Comparison of ENCODE assay signal across 19 cellular contexts in genomic region chr14:55043528-55043927, GRCh38. TPM values are rescaled to one million over a fixed set of nuclear protein-coding genes. Genes with fewer than 3 reads are reported as not detected.
DNase-seq lines count a peak whose midpoint lies in the region; ATAC-seq, FAIRE-seq and TF ChIP-seq lines count a peak whose summit lies in the region.
"Had no signal": no experiment of that assay in that cellular context is flagged by ENCODE, and none has a peak within 500 bp of the region (broad histone marks: within the 10 kb centered on the region; RNA-seq: fewer than 3 reads in every experiment).

No MANE protein-coding gene starts in this region.

- ATAC-seq in K562: no peak

- DNase-seq in A673 (ENCODE audit: low spot score): no peak
- DNase-seq in OCI-LY7 (ENCODE audit: low spot score): no peak
- DNase-seq in K562 (ENCODE audit: extremely low read depth in 1 of 4, low spot score in 3 of 4): no peak
- peak; percentile 9 to 23 for DNase-seq in foreskin fibroblast
- no peak for DNase-seq in T-helper 9 cell
- no peak for DNase-seq in activated T-cell treated with anti-CD3 and anti-CD28 coated beads, Interleukin-2, amount 50 U/mL, for 48 hours
- DNase-seq in NCI-H2107 (lab: John Stamatoyannopoulos, UW): no peak
- DNase-seq: CD4-positive, CD25-positive, alpha-beta regulatory T cell; DMS79; H7; MV-4-11; NCI-H1694; NCI-H2081; NCI-H2171 treated with DMSO at 0.1 percent for 48 hours; NCI-H526; OCI-M1; SHP77 had no signal

- no peak for TF ChIP-seq RAD21 in K562 (CRISPR knock-in tag; conservative IDR thresholded peaks at IDR 0.05 in 1 of 2, IDR thresholded peaks at IDR 0.05 in 1 of 2)

- H3K27me3 ChIP-seq in A673 (replicated peaks; ENCODE audit: insufficient read depth, low read depth, low read length, poor library complexity) (no peaks in the 10 kb centered on the region), K562 (ENCODE audit: control insufficient read depth in 2 of 2, insufficient read depth in 2 of 2, low read length in 2 of 2) (no peaks in the 10 kb centered on the region)

- TF ChIP-seq EP300 in K562 (IDR thresholded peaks at IDR 0.05; ENCODE audit: low read length): no peak

- 81% methylated on average over 5 of the region's 5 CpGs for WGBS in K562 (ENCODE audit: insufficient coverage, low coverage, missing lambda C conversion rate)

- no peak for TF ChIP-seq CTCF in A673 (conservative IDR thresholded peaks at IDR 0.05; ENCODE audit: low read depth, low read length)
- TF ChIP-seq CTCF in OCI-LY7 (conservative IDR thresholded peaks at IDR 0.05; ENCODE audit: low read length): no peak
- no peak for TF ChIP-seq CTCF in K562 (IDR thresholded peaks at IDR 0.05 in 2 of 3, conservative IDR thresholded peaks at IDR 0.05 in 1 of 3; ENCODE audit: insufficient read depth in 2 of 3, low read depth in 1 of 3, low read length in 3 of 3)
- TF ChIP-seq CTCF in foreskin fibroblast (IDR thresholded peaks at IDR 0.05; ENCODE audit: low read depth, low read length): no peak

- no peak overlapping the region for H3K4me2 ChIP-seq in OCI-LY7 (ENCODE audit: low read length)
- no peak overlapping the region for H3K4me2 ChIP-seq in K562 (ENCODE audit: insufficient read depth, low read length)
- H3K4me2 ChIP-seq: KMS-11 had no signal

- peaks cover 16% of the 10 kb centered on the region for H3K36me3 ChIP-seq in A673 (ENCODE audit: insufficient read depth, low read length, poor library complexity, severe bottlenecking)
- H3K36me3 ChIP-seq in OCI-LY7 (ENCODE audit: insufficient read depth, low read length): peaks cover 64% of the 10 kb centered on the region
- peaks cover 30% of the 10 kb centered on the region; the same call in 2 of the 3 replicates for H3K36me3 ChIP-seq in K562 (ENCODE audit: control insufficient read depth, insufficient read depth, low read length)

- in situ Hi-C loops in K562 (cut with MboI): no loop called here

- no peak for FAIRE-seq in K562 (lab: Jason Lieb, UNC)

- TF ChIP-seq POLR2A in K562 (conservative IDR thresholded peaks at IDR 0.05): no peak

- H3K9me1 ChIP-seq in K562 (ENCODE audit: control insufficient read depth, insufficient read depth, low read length): no peaks in the 10 kb centered on the region

- peaks cover 27% of the 10 kb centered on the region for H3K79me2 ChIP-seq in OCI-LY7 (ENCODE audit: insufficient read depth, low read depth, low read length)
- H3K79me2 ChIP-seq in K562 (ENCODE audit: control insufficient read depth, insufficient read depth, low read length): peaks cover 3% of the 10 kb centered on the region; the same call in 1 of the 3 replicates

- POLR2A ChIA-PET in A673 (lab: Charles Lee; ENCODE audit: low non-redundant PET): no interaction called here
- POLR2A ChIA-PET in OCI-LY7 (lab: Charles Lee): interaction anchor here (2.7 kb wide), 1 partner anchor 16 kb away, joined by 19 read pairs; the partner anchor contains the start of genes SOCS4 and WDHD1
- POLR2A ChIA-PET in K562 (lab: Yijun Ruan, JAX): interaction anchor here (1.5 kb wide), 1 partner anchor 17 kb away, joined by 3 read pairs; the partner anchor contains the start of genes SOCS4 and WDHD1

- no peaks in the 10 kb centered on the region for H3K9me2 ChIP-seq in OCI-LY7 (ENCODE audit: insufficient read depth, low read length)

- BruUV-seq in A673 (replicated peaks; lab: Mats Ljungman, UMichigan) (TSS peak; percentile 8), OCI-LY7 (replicated peaks; lab: Mats Ljungman, UMichigan) (TSS peak; percentile 15), K562 (replicated peaks; lab: Mats Ljungman, UMichigan) (TSS peak; percentile 17)

- H3K9me3 ChIP-seq in A673 (ENCODE audit: low read depth, low read length, poor library complexity, severe bottlenecking) (no peaks in the 10 kb centered on the region), OCI-LY7 (ENCODE audit: low read length) (no peaks in the 10 kb centered on the region; the same call in 1 of the 2 replicates), K562 (replicated peaks; ENCODE audit: control insufficient read depth, insufficient read depth, low read depth, low read length) (no peaks in the 10 kb centered on the region)

- no peak overlapping the region for H3K9ac ChIP-seq in K562 (ENCODE audit: insufficient read depth in 1 of 2, low read depth in 2 of 2, low read length in 2 of 2)
- H3K9ac ChIP-seq: KMS-11 had no signal

- CTCF ChIA-PET in A673 (lab: Charles Lee): no interaction called here
- CTCF ChIA-PET in OCI-LY7 (lab: Charles Lee; ENCODE audit: unreplicated experiment): no interaction called here
- CTCF ChIA-PET in K562 (lab: Yijun Ruan, JAX; ENCODE audit: low intra/inter-chr PET ratio): no interaction called here

- H3K4me3 ChIP-seq in A673 (ENCODE audit: low read depth, low read length, poor library complexity, severe bottlenecking) (no peak overlapping the region), OCI-LY7 (ENCODE audit: low read depth, low read length, poor library complexity, severe bottlenecking) (no peak overlapping the region), K562 (no peak overlapping the region), foreskin fibroblast (ENCODE audit: low read depth in 1 of 2, low read length in 2 of 2) (no peak overlapping the region)
- H3K4me3 ChIP-seq: SK-N-MC had no signal

- H3K4me1 ChIP-seq in A673 (ENCODE audit: insufficient read depth, low read length, poor library complexity, severe bottlenecking) (peaks cover 39% of the 10 kb centered on the region), OCI-LY7 (ENCODE audit: insufficient read depth, low read length, poor library complexity, severe bottlenecking) (no peaks in the 10 kb centered on the region), K562 (replicated peaks in 1 of 2; ENCODE audit: control insufficient read depth in 2 of 2, insufficient read depth in 2 of 2, low read length in 2 of 2) (no peaks in the 10 kb centered on the region)

- H4K20me1 ChIP-seq in OCI-LY7 (ENCODE audit: insufficient read depth, low read length) (no peaks in the 10 kb centered on the region), K562 (replicated peaks; ENCODE audit: control insufficient read depth, insufficient read depth, low read length) (no peaks in the 10 kb centered on the region)

- intact Hi-C loops in A673 (cut with micrococcal nuclease; ENCODE audit: unreplicated experiment) (no loop called here), OCI-LY7 (cut with micrococcal nuclease; ENCODE audit: unreplicated experiment) (no loop called here), K562 (cut with micrococcal nuclease) (no loop called here)

- H3K27ac ChIP-seq in A673 (ENCODE audit: low read depth, low read length, poor library complexity, severe bottlenecking) (no peak overlapping the region), OCI-LY7 (ENCODE audit: low read depth, low read length, poor library complexity, severe bottlenecking) (no peak overlapping the region), K562 (ENCODE audit: extremely low read depth, low read depth, low read length) (no peak overlapping the region)
- H3K27ac ChIP-seq: KMS-11, SK-N-MC had no signal

- H2AFZ ChIP-seq in OCI-LY7 (ENCODE audit: low read length): no peak overlapping the region
- no peak overlapping the region for H2AFZ ChIP-seq in K562 (ENCODE audit: low read depth, low read length)

RNA-seq across cellular contexts. Expression of gene MAPK1IP1L, which starts 7.9 kb away (rescaled TPM):
- total RNA-seq in A673 (2021): 150 and 164 TPM in 2 replicates
- 24.6 and 27.9 TPM in 2 replicates for total RNA-seq in OCI-LY7 (2014; rRNA removed; shearing (Covaris generic))
- total RNA-seq in OCI-LY7 (2022): 92.2 and 94.8 TPM in 2 replicates
- total RNA-seq in K562 (2011; cell fraction: chromatin; rRNA removed; ENCODE audit: low replicate concordance): 33.0 and 36.2 TPM in 2 replicates
- 9.7 and 9.9 TPM in 2 replicates for total RNA-seq in K562 (2011; cell fraction: nucleolus; rRNA removed)
- 21.7 and 46.0 TPM in 2 replicates for total RNA-seq in K562 (2011; cell fraction: nucleoplasm; rRNA removed)
- total RNA-seq in K562 (2014; rRNA removed): 30.2 and 32.7 TPM in 2 replicates
- total RNA-seq in K562 (2014; rRNA removed; fragmentation: Illumina TruSeq; extraction: Trizol): 39.7 and 40.5 TPM in 2 replicates
- total RNA-seq in K562 (2015; rRNA removed; fragmentation: Illumina TruSeq; extraction: Trizol): 43.1 and 49.8 TPM in 2 replicates
- 75.8 and 76.5 TPM in 2 replicates for total RNA-seq in K562 (2021)
- polyA plus RNA-seq in K562 (2011; rRNA removed): 35.9 and 47.3 TPM in 2 replicates
- 144 and 246 TPM in 2 replicates for polyA plus RNA-seq in K562 (2011; cell fraction: cytosol; rRNA removed)
- 37.9 and 69.7 TPM in 2 replicates for polyA plus RNA-seq in K562 (2011; cell fraction: nucleus; rRNA removed)
- polyA plus RNA-seq in K562 (2012): 43.8 and 70.2 TPM in 2 replicates
- polyA plus RNA-seq in K562 (2014; fragmentation: Illumina TruSeq; extraction: Trizol): 99.4 and 104 TPM in 2 replicates
- polyA plus RNA-seq in K562 (2014; fragmentation: Nextera tagmentation; extraction: Ambion mirVana): 10 to 100 TPM; 54.6 to 96.8 TPM
- polyA plus RNA-seq in K562 (2014; rRNA removed): 41.5 and 47.9 TPM in 2 replicates
- 45.7 and 71.6 TPM in 2 replicates for polyA minus RNA-seq in K562 (2011; rRNA and poly(A)+ RNA removed)
- polyA minus RNA-seq in K562 (2011; cell fraction: cytosol; rRNA and poly(A)+ RNA removed): 118 and 162 TPM in 2 replicates
- polyA minus RNA-seq in K562 (2011; cell fraction: nucleus; rRNA and poly(A)+ RNA removed): 11.0 and 13.3 TPM in 2 replicates

RNA-seq across cellular contexts. Expression of gene SOCS4, which starts 16.5 kb away (rescaled TPM):
- total RNA-seq in A673 (2021): 32.1 and 35.5 TPM in 2 replicates
- 18.5 and 23.0 TPM in 2 replicates for total RNA-seq in OCI-LY7 (2014; rRNA removed; shearing (Covaris generic))
- total RNA-seq in OCI-LY7 (2022): 33.4 and 37.3 TPM in 2 replicates
- total RNA-seq in K562 (2011; cell fraction: chromatin; rRNA removed; ENCODE audit: low replicate concordance): 4.1 and 15.7 TPM in 2 replicates
- total RNA-seq in K562 (2011; cell fraction: nucleolus; rRNA removed): 2.5 and 3.8 TPM in 2 replicates
- total RNA-seq in K562 (2011; cell fraction: nucleoplasm; rRNA removed): 8.5 and 15.8 TPM in 2 replicates
- 5.5 and 6.8 TPM in 2 replicates for total RNA-seq in K562 (2014; rRNA removed)
- total RNA-seq in K562 (2014; rRNA removed; fragmentation: Illumina TruSeq; extraction: Trizol): 12.7 and 14.9 TPM in 2 replicates
- 10.3 and 12.4 TPM in 2 replicates for total RNA-seq in K562 (2015; rRNA removed; fragmentation: Illumina TruSeq; extraction: Trizol)
- 9.7 and 10.9 TPM in 2 replicates for total RNA-seq in K562 (2021)
- polyA plus RNA-seq in K562 (2011; rRNA removed): 10.8 and 11.7 TPM in 2 replicates
- 2.1 and 5.5 TPM in 2 replicates for polyA plus RNA-seq in K562 (2011; cell fraction: cytosol; rRNA removed)
- 5.1 and 5.8 TPM in 2 replicates for polyA plus RNA-seq in K562 (2011; cell fraction: nucleus; rRNA removed)
- 5.4 and 7.4 TPM in 2 replicates for polyA plus RNA-seq in K562 (2012)
- 8.6 and 9.9 TPM in 2 replicates for polyA plus RNA-seq in K562 (2014; fragmentation: Illumina TruSeq; extraction: Trizol)
- polyA plus RNA-seq in K562 (2014; fragmentation: Nextera tagmentation; extraction: Ambion mirVana): 1 to 10 TPM; 2.6 to 2.9 TPM
- 8.0 and 8.1 TPM in 2 replicates for polyA plus RNA-seq in K562 (2014; rRNA removed)
- polyA minus RNA-seq in K562 (2011; rRNA and poly(A)+ RNA removed): 9.6 and 13.8 TPM in 2 replicates
- 3.4 and 4.2 TPM in 2 replicates for polyA minus RNA-seq in K562 (2011; cell fraction: cytosol; rRNA and poly(A)+ RNA removed)
- polyA minus RNA-seq in K562 (2011; cell fraction: nucleus; rRNA and poly(A)+ RNA removed): 3.9 and 7.3 TPM in 2 replicates

RNA-seq across cellular contexts. Expression of gene WDHD1, which starts 16.6 kb away (rescaled TPM):
- total RNA-seq in A673 (2021) (47.7 and 52.7 TPM in 2 replicates), OCI-LY7 (2022) (56.3 and 60.3 TPM in 2 replicates), K562 (2014; rRNA removed) (18.0 and 19.3 TPM in 2 replicates), K562 (2014; rRNA removed; fragmentation: Illumina TruSeq; extraction: Trizol) (36.1 and 46.2 TPM in 2 replicates), K562 (2015; rRNA removed; fragmentation: Illumina TruSeq; extraction: Trizol) (27.1 and 30.0 TPM in 2 replicates), K562 (2021) (34.1 and 40.5 TPM in 2 replicates)
- 33.5 and 42.6 TPM in 2 replicates for total RNA-seq in OCI-LY7 (2014; rRNA removed; shearing (Covaris generic))
- 23.2 and 65.5 TPM in 2 replicates for total RNA-seq in K562 (2011; cell fraction: chromatin; rRNA removed; ENCODE audit: low replicate concordance)
- 10.3 and 11.7 TPM in 2 replicates for total RNA-seq in K562 (2011; cell fraction: nucleolus; rRNA removed)
- 20.5 and 21.0 TPM in 2 replicates for total RNA-seq in K562 (2011; cell fraction: nucleoplasm; rRNA removed)
- polyA plus RNA-seq in K562 (2011; rRNA removed) (25.8 and 39.1 TPM in 2 replicates), K562 (2014; fragmentation: Illumina TruSeq; extraction: Trizol) (25.0 and 30.8 TPM in 2 replicates), K562 (2014; fragmentation: Nextera tagmentation; extraction: Ambion mirVana) (10 to 100 TPM; 11.7 to 20.4 TPM), K562 (2014; rRNA removed) (24.0 and 25.2 TPM in 2 replicates)
- polyA plus RNA-seq in K562 (2011; cell fraction: cytosol; rRNA removed): 6.4 and 11.3 TPM in 2 replicates
- polyA plus RNA-seq in K562 (2011; cell fraction: nucleus; rRNA removed): 12.5 and 12.8 TPM in 2 replicates
- 14.8 and 18.4 TPM in 2 replicates for polyA plus RNA-seq in K562 (2012)
- polyA minus RNA-seq in K562 (2011; rRNA and poly(A)+ RNA removed): 85.5 and 88.2 TPM in 2 replicates
- polyA minus RNA-seq in K562 (2011; cell fraction: cytosol; rRNA and poly(A)+ RNA removed): 18.1 and 24.5 TPM in 2 replicates
- 16.3 and 25.2 TPM in 2 replicates for polyA minus RNA-seq in K562 (2011; cell fraction: nucleus; rRNA and poly(A)+ RNA removed)

Comparison
In these comparisons a context has a peak if more than half of its experiments do, and no peak if none do; other contexts are left out.
1. DNase-seq: peak in foreskin fibroblast (2 of 2); none in A673 (single experiment), OCI-LY7 (single experiment), K562 (0 of 4), T-helper 9 cell (single experiment), activated T-cell treated with anti-CD3 and anti-CD28 coated beads, Interleukin-2, amount 50 U/mL, for 48 hours (0 of 2) and NCI-H2107 (single experiment).